Comparison of ENCODE assay signal across 16 cellular contexts in the genomic region with DNA sequence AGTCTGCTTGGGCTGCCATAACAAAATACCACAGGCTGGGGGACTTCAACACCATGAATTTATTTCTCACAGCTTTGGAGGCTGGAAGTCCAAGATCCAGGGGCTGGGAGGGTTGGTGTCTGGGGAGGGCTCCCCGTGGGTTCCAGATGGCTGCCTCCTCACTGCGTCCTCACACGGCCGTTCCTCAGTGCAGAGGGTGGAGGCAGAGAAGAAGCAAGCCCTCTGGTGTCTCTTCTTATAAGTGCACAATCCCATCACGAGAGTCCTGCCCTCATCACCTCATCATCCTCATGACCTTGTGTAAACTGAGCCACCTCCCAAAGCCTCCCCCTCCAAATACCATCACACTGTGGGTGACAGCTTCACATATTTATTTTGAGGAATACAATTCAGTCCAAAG. TPM values are rescaled to one million over a fixed set of nuclear protein-coding genes. Genes with fewer than 3 reads are reported as not detected.
DNase-seq lines count a peak whose midpoint lies in the region; ATAC-seq and TF ChIP-seq lines count a peak whose summit lies in the region.
"Had no signal": no experiment of that assay in that cellular context is flagged by ENCODE, and none has a peak within 500 bp of the region (broad histone marks: within the 10 kb centered on the region; RNA-seq: fewer than 3 reads in every experiment).

No MANE protein-coding gene starts in this region.

- no peak overlapping the region for H3K4me3 ChIP-seq in A673 (ENCODE audit: low read depth, low read length, poor library complexity, severe bottlenecking)
- H3K4me3 ChIP-seq: colonic mucosa, thoracic aorta had no signal

- H3K36me3 Mint-ChIP-seq in T-cell (no peaks in the 10 kb centered on the region), type B pancreatic cell (no peaks in the 10 kb centered on the region)
- H3K36me3 Mint-ChIP-seq: activated naive CD4-positive, alpha-beta T cell treated with anti-CD3 and anti-CD28 coated beads, Interleukin-2, amount 50 U/mL, for 24 hours had no signal

- intact Hi-C loops in A673 (cut with micrococcal nuclease; ENCODE audit: unreplicated experiment): no loop called here

- CTCF ChIA-PET in A673 (lab: Charles Lee) (no interaction called here), T-cell (lab: Charles Lee) (no interaction called here)

- POLR2A ChIA-PET in A673 (lab: Charles Lee; ENCODE audit: low non-redundant PET): no interaction called here
- POLR2A ChIA-PET in T-cell (lab: Charles Lee): no interaction called here

- no peak for DNase-seq in A673 (ENCODE audit: low spot score)
- DNase-seq in GM13976 (ENCODE audit: low spot score): peak; percentile 38
- peak in 1 of 34 experiments; percentile 19 for DNase-seq in T-cell
- DNase-seq in type B pancreatic cell (ENCODE audit: extremely low spot score, unreplicated experiment): no peak
- DNase-seq in stimulated activated CD4-positive, alpha-beta T cell treated with anti-CD3 and anti-CD28 coated beads, Interleukin-12 subunit alpha, Interleukin-12 subunit beta, amount 100 ng/mL, for 4 hours: no peak
- DNase-seq in occipital lobe (lab: John Stamatoyannopoulos, UW): no peak
- DNase-seq in dedifferentiated amniotic fluid mesenchymal stem cell (ENCODE audit: extremely low spot score): no peak
- DNase-seq: activated CD4-positive, alpha-beta T cell treated with anti-CD3 and anti-CD28 coated beads, Interleukin-2, amount 10 ng/mL, durations not matched to agents 7 days and 5 days; colonic mucosa; foreskin melanocyte; left colon; NCI-H1436 had no signal

- H3K27me3 ChIP-seq in A673 (replicated peaks; ENCODE audit: insufficient read depth, low read depth, low read length, poor library complexity): no peaks in the 10 kb centered on the region
- H3K27me3 ChIP-seq: colonic mucosa had no signal

- H3K27ac Mint-ChIP-seq in T-cell: no peak overlapping the region
- no peak overlapping the region for H3K27ac Mint-ChIP-seq in type B pancreatic cell
- H3K27ac Mint-ChIP-seq: activated CD4-positive, alpha-beta T cell treated with anti-CD3 and anti-CD28 coated beads, Interleukin-2, amount 10 ng/mL, durations not matched to agents 7 days and 5 days; activated naive CD4-positive, alpha-beta T cell treated with anti-CD3 and anti-CD28 coated beads, Interleukin-2, amount 50 U/mL, for 24 hours had no signal

- H3K9me3 Mint-ChIP-seq in T-cell (no peaks in the 10 kb centered on the region), type B pancreatic cell (no peaks in the 10 kb centered on the region)
- H3K9me3 Mint-ChIP-seq: activated CD4-positive, alpha-beta T cell treated with anti-CD3 and anti-CD28 coated beads, Interleukin-2, amount 10 ng/mL, durations not matched to agents 7 days and 5 days; activated naive CD4-positive, alpha-beta T cell treated with anti-CD3 and anti-CD28 coated beads, Interleukin-2, amount 50 U/mL, for 24 hours had no signal

- H3K27me3 Mint-ChIP-seq in T-cell: peaks cover 3 to 6% of the 10 kb centered on the region in 2 donors
- H3K27me3 Mint-ChIP-seq in type B pancreatic cell: peaks cover 5% of the 10 kb centered on the region

- H3K36me3 ChIP-seq in A673 (ENCODE audit: insufficient read depth, low read length, poor library complexity, severe bottlenecking): no peaks in the 10 kb centered on the region
- H3K36me3 ChIP-seq: colonic mucosa, thoracic aorta had no signal

- no peaks in the 10 kb centered on the region for H3K4me1 ChIP-seq in A673 (ENCODE audit: insufficient read depth, low read length, poor library complexity, severe bottlenecking)
- H3K4me1 ChIP-seq: colonic mucosa had no signal

- no peak overlapping the region for H3K4me3 Mint-ChIP-seq in T-cell
- no peak overlapping the region for H3K4me3 Mint-ChIP-seq in type B pancreatic cell
- H3K4me3 Mint-ChIP-seq: activated CD4-positive, alpha-beta T cell treated with anti-CD3 and anti-CD28 coated beads, Interleukin-2, amount 10 ng/mL, durations not matched to agents 7 days and 5 days; activated naive CD4-positive, alpha-beta T cell treated with anti-CD3 and anti-CD28 coated beads, Interleukin-2, amount 50 U/mL, for 24 hours had no signal

- no peaks in the 10 kb centered on the region for H3K4me1 Mint-ChIP-seq in T-cell
- H3K4me1 Mint-ChIP-seq in type B pancreatic cell (ENCODE audit: unreplicated experiment): no peaks in the 10 kb centered on the region
- H3K4me1 Mint-ChIP-seq: activated CD4-positive, alpha-beta T cell treated with anti-CD3 and anti-CD28 coated beads, Interleukin-2, amount 10 ng/mL, durations not matched to agents 7 days and 5 days; activated naive CD4-positive, alpha-beta T cell treated with anti-CD3 and anti-CD28 coated beads, Interleukin-2, amount 50 U/mL, for 24 hours had no signal

- TF ChIP-seq CTCF in A673 (conservative IDR thresholded peaks at IDR 0.05; ENCODE audit: low read depth, low read length) (0 out of 2 replicates have a peak, but pooled peaks have one; percentile 8), GM13976 (IDR thresholded peaks at IDR 0.05; ENCODE audit: borderline replicate concordance, control extremely low read depth, extremely low read depth, insufficient read depth, missing control alignments) (peak; percentile 43), type B pancreatic cell (conservative IDR thresholded peaks at IDR 0.05) (no peak)

- in situ Hi-C loops in GM13976 (cut with MboI; ENCODE audit: low sequenced_read_pairs, unreplicated experiment): no loop called here

- BruUV-seq in A673 (replicated peaks; lab: Mats Ljungman, UMichigan): no TSS peak

- H3K9me3 ChIP-seq in A673 (ENCODE audit: low read depth, low read length, poor library complexity, severe bottlenecking): no peaks in the 10 kb centered on the region
- H3K9me3 ChIP-seq: colonic mucosa, thoracic aorta had no signal

- ATAC-seq in HG02852 (IDR thresholded peaks at IDR 0.05; ENCODE audit: unreplicated experiment): peak; percentile 75
- peak; percentile 58 to 76 (median 70) for ATAC-seq in T-cell (replicated peaks in 1 of 4)
- ATAC-seq: left colon had no signal

- no peak overlapping the region for H3K27ac ChIP-seq in A673 (ENCODE audit: low read depth, low read length, poor library complexity, severe bottlenecking)
- H3K27ac ChIP-seq: colonic mucosa, thoracic aorta had no signal

RNA-seq across cellular contexts. Expression of a gene that starts 26.3 kb away (rescaled TPM):
- total RNA-seq in A673 (2021) (not detected in 2 replicates), T-cell (under 1 TPM; 0.18 to 0.73 (median 0.35) TPM), type B pancreatic cell (ENCODE audit: low replicate concordance) (4.0 and 4.1 TPM in 2 replicates), occipital lobe (14.3 TPM)
- total RNA-seq: activated CD4-positive, alpha-beta T cell treated with anti-CD3 and anti-CD28 coated beads, Interleukin-2, amount 10 ng/mL, durations not matched to agents 7 days and 5 days; osteocyte had no signal
